In the genomic region with DNA sequence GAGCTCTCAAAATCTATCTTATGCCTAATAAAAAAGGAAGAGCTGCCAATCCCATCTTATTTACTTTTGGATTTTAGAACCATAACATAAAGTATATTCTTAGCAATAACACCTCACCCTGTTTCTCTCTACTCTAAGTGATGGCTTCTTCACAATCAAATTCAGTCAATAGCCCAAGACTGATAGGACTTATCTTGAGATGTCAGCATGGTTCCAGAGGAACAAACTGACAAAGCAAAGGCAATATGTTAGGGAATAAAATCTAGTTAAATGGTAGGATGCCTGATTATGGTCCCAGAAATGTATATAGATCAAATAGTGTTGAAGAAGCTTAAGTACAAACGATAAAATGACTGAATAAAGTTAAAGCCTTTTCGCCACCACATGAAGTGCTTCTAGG, we compare ENCODE assay signal across 26 cellular contexts. TPM values are rescaled to one million over a fixed set of nuclear protein-coding genes. Genes with fewer than 3 reads are reported as not detected.
A peak's percentile ranks its signal among the peaks of the same experiment; 100 is the strongest.
DNase-seq lines count a peak whose midpoint lies in the region; ATAC-seq and TF ChIP-seq lines count a peak whose summit lies in the region.
"Had no signal": no experiment of that assay in that cellular context is flagged by ENCODE, and none has a peak within 500 bp of the region (broad histone marks: within the 10 kb centered on the region; RNA-seq: fewer than 3 reads in every experiment).

No MANE protein-coding gene starts in this region.

- H3K4me1 Mint-ChIP-seq in activated CD4-positive, alpha-beta T cell treated with anti-CD3 and anti-CD28 coated beads for 36 hours = peaks cover 21% of the 10 kb centered on the region
- peaks cover 35% of the 10 kb centered on the region for H3K4me1 Mint-ChIP-seq in nephron
- no peaks in the 10 kb centered on the region for H3K4me1 Mint-ChIP-seq in activated T-helper 17 cell treated with anti-CD3 and anti-CD28 coated beads, Interleukin-2, amount 50 U/mL, for 72 hours

- no peaks in the 10 kb centered on the region for H3K27me3 Mint-ChIP-seq in activated CD4-positive, alpha-beta T cell treated with anti-CD3 and anti-CD28 coated beads for 36 hours
- no peaks in the 10 kb centered on the region for H3K27me3 Mint-ChIP-seq in nephron (ENCODE audit: low read depth)
- H3K27me3 Mint-ChIP-seq in activated T-helper 17 cell treated with anti-CD3 and anti-CD28 coated beads, Interleukin-2, amount 50 U/mL, for 72 hours = peaks cover 3% of the 10 kb centered on the region
- H3K27me3 Mint-ChIP-seq: CD4-positive, CD25-positive, alpha-beta regulatory T cell had no signal

- no peak for ATAC-seq in activated CD4-positive, alpha-beta T cell treated with anti-CD3 and anti-CD28 coated beads for 36 hours
- no peak for ATAC-seq in activated T-helper 17 cell treated with anti-CD3 and anti-CD28 coated beads, Interleukin-2, amount 50 U/mL, for 72 hours (replicated peaks)
- ATAC-seq in HG03442 (IDR thresholded peaks at IDR 0.05; ENCODE audit: unreplicated experiment) (no peak), GM21390 (IDR thresholded peaks at IDR 0.05; ENCODE audit: unreplicated experiment) (no peak)
- ATAC-seq: K562 had no signal

- POLR2A ChIA-PET in activated CD4-positive, alpha-beta T cell treated with anti-CD3 and anti-CD28 coated beads for 36 hours (lab: Charles Lee) = no interaction called here

- DNase-seq in activated CD4-positive, alpha-beta T cell treated with anti-CD3 and anti-CD28 coated beads for 36 hours = no peak
- no peak for DNase-seq in activated CD4-positive, alpha-beta T cell treated with anti-CD3 and anti-CD28 coated beads for 48 hours
- DNase-seq in SK-N-DZ (ENCODE audit: low spot score) (peak; percentile 21), erythroblast (lab: John Stamatoyannopoulos, UW) (no peak)
- DNase-seq: 8988T; ACHN; BE2C; CD4-positive, CD25-positive, alpha-beta regulatory T cell; DMS53; Kasumi-1; NCI-H1092; NCI-H1417 treated with DMSO at 0.1 percent for 48 hours; NCI-H1694 treated with DMSO at 0.1 percent for 48 hours; NCI-H2081; NCI-H2227 treated with DMSO at 0.1 percent for 48 hours; NCI-H526 treated with DMSO at 0.1 percent for 48 hours; RPMI8226; SHP77 had no signal

- H3K27ac Mint-ChIP-seq in activated CD4-positive, alpha-beta T cell treated with anti-CD3 and anti-CD28 coated beads for 36 hours = no peak overlapping the region
- peak overlapping the region; percentile 13 to 83 (median 16) for H3K27ac Mint-ChIP-seq in nephron
- H3K27ac Mint-ChIP-seq in activated T-helper 17 cell treated with anti-CD3 and anti-CD28 coated beads, Interleukin-2, amount 50 U/mL, for 72 hours = no peak overlapping the region
- H3K27ac Mint-ChIP-seq: CD4-positive, CD25-positive, alpha-beta regulatory T cell had no signal

- no peaks in the 10 kb centered on the region for H3K36me3 Mint-ChIP-seq in activated CD4-positive, alpha-beta T cell treated with anti-CD3 and anti-CD28 coated beads for 36 hours (ENCODE audit: low read depth)
- H3K36me3 Mint-ChIP-seq in nephron (ENCODE audit: low read depth) = peaks cover 25% of the 10 kb centered on the region
- no peaks in the 10 kb centered on the region for H3K36me3 Mint-ChIP-seq in activated T-helper 17 cell treated with anti-CD3 and anti-CD28 coated beads, Interleukin-2, amount 50 U/mL, for 72 hours (ENCODE audit: low read depth)
- H3K36me3 Mint-ChIP-seq: CD4-positive, CD25-positive, alpha-beta regulatory T cell had no signal

- no peak for TF ChIP-seq CTCF in nephron (IDR thresholded peaks at IDR 0.05; ENCODE audit: unreplicated experiment in 3 of 3)

- no peaks in the 10 kb centered on the region for H3K9me3 Mint-ChIP-seq in activated CD4-positive, alpha-beta T cell treated with anti-CD3 and anti-CD28 coated beads for 36 hours (ENCODE audit: low read depth)
- H3K9me3 Mint-ChIP-seq in nephron = no peaks in the 10 kb centered on the region
- H3K9me3 Mint-ChIP-seq in activated T-helper 17 cell treated with anti-CD3 and anti-CD28 coated beads, Interleukin-2, amount 50 U/mL, for 72 hours = peaks cover 3% of the 10 kb centered on the region

- peak overlapping the region; percentile 26 for H3K4me3 Mint-ChIP-seq in activated CD4-positive, alpha-beta T cell treated with anti-CD3 and anti-CD28 coated beads for 36 hours
- H3K4me3 Mint-ChIP-seq in nephron = no peak overlapping the region
- no peak overlapping the region for H3K4me3 Mint-ChIP-seq in activated T-helper 17 cell treated with anti-CD3 and anti-CD28 coated beads, Interleukin-2, amount 50 U/mL, for 72 hours
- H3K4me3 Mint-ChIP-seq: CD4-positive, CD25-positive, alpha-beta regulatory T cell had no signal

- no peak for TF ChIP-seq POLR2A in erythroblast (IDR thresholded peaks at IDR 0.05; ENCODE audit: low read length)

- intact Hi-C loops in activated CD4-positive, alpha-beta T cell treated with anti-CD3 and anti-CD28 coated beads for 36 hours (cut with DNase I, micrococcal nuclease) = no loop called here

- CTCF ChIA-PET in activated CD4-positive, alpha-beta T cell treated with anti-CD3 and anti-CD28 coated beads for 36 hours (lab: Charles Lee) = no interaction called here

RNA-seq across cellular contexts. Expression of a gene that starts 36.3 kb away (rescaled TPM):
- total RNA-seq in activated CD4-positive, alpha-beta T cell treated with anti-CD3 and anti-CD28 coated beads for 36 hours = under 1 TPM; 0.09 to 0.21 TPM
- polyA plus RNA-seq in SK-N-DZ (2014; cell fraction: cytosol; rRNA removed) = 10.9 and 12.1 TPM in 2 replicates
- 6.7 and 9.2 TPM in 2 replicates for polyA plus RNA-seq in SK-N-DZ (2014; cell fraction: nucleus; rRNA removed)
- total RNA-seq in activated T-helper 17 cell treated with anti-CD3 and anti-CD28 coated beads, Interleukin-2, amount 50 U/mL, for 72 hours = not detected
- total RNA-seq: Daoy, G401, MCF 10A had no signal
- polyA plus RNA-seq: CD4-positive, CD25-positive, alpha-beta regulatory T cell had no signal

Comparison
In these comparisons a context has a peak if more than half of its experiments do, and no peak if none do; other contexts are left out.
1. H3K27ac Mint-ChIP-seq: peak in nephron (3 of 3); none in activated CD4-positive, alpha-beta T cell treated with anti-CD3 and anti-CD28 coated beads for 36 hours (single experiment) and activated T-helper 17 cell treated with anti-CD3 and anti-CD28 coated beads, Interleukin-2, amount 50 U/mL, for 72 hours (single experiment).